Comparison of ENCODE assay signal across 21 cellular contexts in genomic region chr20:59606566-59606965, GRCh38. TPM values are rescaled to one million over a fixed set of nuclear protein-coding genes. Genes with fewer than 3 reads are reported as not detected.
"Had no signal": no experiment of that assay in that cellular context is flagged by ENCODE, and none has a peak within 500 bp of the region (broad histone marks: within the 10 kb centered on the region; RNA-seq: fewer than 3 reads in every experiment).

No MANE protein-coding gene starts in this region.

- H3K4me3 Mint-ChIP-seq: activated naive CD8-positive, alpha-beta T cell treated with anti-CD3 and anti-CD28 coated beads for 36 hours; activated T-cell treated with anti-CD3 and anti-CD28 coated beads, Interleukin-2, amount 50 U/mL, for 24 hours; activated T-helper 17 cell treated with anti-CD3 and anti-CD28 coated beads, Interleukin-2, amount 50 U/mL, for 72 hours; stimulated activated naive CD8-positive, alpha-beta T cell treated with anti-CD3 and anti-CD28 coated beads, Interleukin-15, Interleukin-2, amounts not matched to agents 100 ng/mL and 50 ng/mL, for 24 hours; T-cell had no signal

- DNase-seq: activated naive CD8-positive, alpha-beta T cell treated with anti-CD3 and anti-CD28 coated beads for 36 hours; activated T-cell treated with anti-CD3 and anti-CD28 coated beads, Interleukin-2, amount 50 U/mL, for 24 hours; cerebellar nuclear complex; cortex of kidney; heart right ventricle; naive thymus-derived CD4-positive, alpha-beta T cell; right lobe of liver; stimulated activated CD4-positive, alpha-beta T cell treated with anti-CD3 and anti-CD28 coated beads, Interleukin-1b, Interleukin-23, amount 100 ng/mL, for 48 hours; T-cell; uterus had no signal

- H3K4me1 Mint-ChIP-seq: activated naive CD8-positive, alpha-beta T cell treated with anti-CD3 and anti-CD28 coated beads for 36 hours; activated T-helper 17 cell treated with anti-CD3 and anti-CD28 coated beads, Interleukin-2, amount 50 U/mL, for 72 hours; T-cell had no signal

- H3K27me3 ChIP-seq: right lobe of liver had no signal

- H3K27ac Mint-ChIP-seq: activated naive CD8-positive, alpha-beta T cell treated with anti-CD3 and anti-CD28 coated beads for 36 hours; activated T-cell treated with anti-CD3 and anti-CD28 coated beads, Interleukin-2, amount 50 U/mL, for 24 hours; activated T-helper 17 cell treated with anti-CD3 and anti-CD28 coated beads, Interleukin-2, amount 50 U/mL, for 72 hours; naive thymus-derived CD4-positive, alpha-beta T cell; stimulated activated naive CD8-positive, alpha-beta T cell treated with anti-CD3 and anti-CD28 coated beads, Interleukin-15, Interleukin-2, amounts not matched to agents 100 ng/mL and 50 ng/mL, for 24 hours; T-cell had no signal

- FAIRE-seq: bronchial epithelial cell, endometrium, keratinocyte had no signal

- H3K9ac ChIP-seq: parathyroid adenoma had no signal

- H3K4me1 ChIP-seq: parathyroid adenoma, right lobe of liver, uterus had no signal

- H3K36me3 Mint-ChIP-seq: activated naive CD8-positive, alpha-beta T cell treated with anti-CD3 and anti-CD28 coated beads for 36 hours; naive thymus-derived CD4-positive, alpha-beta T cell; T-cell had no signal

- H3K9me3 ChIP-seq: heart right ventricle, right lobe of liver, tibial nerve, uterus had no signal

- ATAC-seq: activated T-helper 17 cell treated with anti-CD3 and anti-CD28 coated beads, Interleukin-2, amount 50 U/mL, for 72 hours; heart right ventricle; left lobe of liver; naive thymus-derived CD4-positive, alpha-beta T cell; right lobe of liver; T-cell had no signal

- H3K4me3 ChIP-seq: heart right ventricle, lung, right lobe of liver, skin epidermis, tibial nerve, uterus had no signal

- H3K9me3 Mint-ChIP-seq: activated naive CD8-positive, alpha-beta T cell treated with anti-CD3 and anti-CD28 coated beads for 36 hours; activated T-cell treated with anti-CD3 and anti-CD28 coated beads, Interleukin-2, amount 50 U/mL, for 24 hours; activated T-helper 17 cell treated with anti-CD3 and anti-CD28 coated beads, Interleukin-2, amount 50 U/mL, for 72 hours; naive thymus-derived CD4-positive, alpha-beta T cell; stimulated activated naive CD8-positive, alpha-beta T cell treated with anti-CD3 and anti-CD28 coated beads, Interleukin-15, Interleukin-2, amounts not matched to agents 100 ng/mL and 50 ng/mL, for 24 hours; T-cell had no signal

- H3K36me3 ChIP-seq: heart right ventricle, right lobe of liver, tibial nerve, uterus had no signal

- H3K27ac ChIP-seq: heart right ventricle, parathyroid adenoma, right lobe of liver, skin epidermis, tibial nerve, uterus had no signal

RNA-seq across cellular contexts. Expression of gene PHACTR3, which starts 2.2 kb away (rescaled TPM):
- total RNA-seq: activated naive CD8-positive, alpha-beta T cell treated with anti-CD3 and anti-CD28 coated beads for 36 hours; activated T-helper 17 cell treated with anti-CD3 and anti-CD28 coated beads, Interleukin-2, amount 50 U/mL, for 72 hours; fibroblast of villous mesenchyme; T-cell had no signal
- polyA plus RNA-seq: naive thymus-derived CD4-positive, alpha-beta T cell had no signal
